In the genomic region with DNA sequence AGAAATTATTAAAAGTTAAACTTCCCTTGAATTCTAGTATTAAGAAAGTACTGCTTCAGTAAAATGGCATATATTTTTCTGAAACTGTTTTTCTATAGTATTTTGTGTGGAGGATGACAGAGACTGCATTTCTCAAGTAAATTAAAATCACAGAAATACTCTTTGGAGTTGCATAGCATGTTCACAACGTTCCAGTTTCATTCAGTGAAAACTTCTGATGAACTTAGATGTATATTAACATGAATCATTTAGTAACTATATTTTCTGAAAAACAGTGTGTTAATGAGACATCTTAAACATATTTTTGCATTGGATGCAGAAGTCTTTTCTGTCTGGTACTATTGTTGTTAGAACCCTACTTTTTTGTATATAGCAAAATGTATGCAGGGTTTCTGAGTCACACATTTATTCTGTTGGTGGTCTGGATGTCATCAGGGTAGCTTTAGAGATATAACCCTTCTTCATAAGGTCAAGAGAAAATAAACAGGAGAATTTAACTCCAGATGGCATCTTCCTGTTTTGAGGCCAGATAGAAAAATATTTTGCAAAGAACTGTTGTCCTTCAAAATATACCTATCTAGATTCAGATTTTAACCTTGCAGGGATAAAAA, we compare ENCODE assay signal across 8 cellular contexts. TPM values are rescaled to one million over a fixed set of nuclear protein-coding genes. Genes with fewer than 3 reads are reported as not detected.
DNase-seq lines count a peak whose midpoint lies in the region; ATAC-seq and TF ChIP-seq lines count a peak whose summit lies in the region.

No MANE protein-coding gene starts in this region.

- peaks cover 75% of the 10 kb centered on the region for H3K4me1 Mint-ChIP-seq in HFFc6 (ENCODE audit: low read depth)
- H3K4me1 Mint-ChIP-seq in activated T-helper 1 cell treated with anti-CD3 and anti-CD28 coated beads, Interleukin-12 subunit alpha, Interleukin-12 subunit beta, Interleukin-2, Interleukin-4 antibody, amounts not matched to agents 30 ng/mL and 10 ng/mL and 1 ng/mL, durations not matched to agents 14 hours and 24 hours and 36 hours (ENCODE audit: low read depth) = peaks cover 17% of the 10 kb centered on the region

- intact Hi-C loops in activated T-helper 1 cell treated with anti-CD3 and anti-CD28 coated beads, Interleukin-12 subunit alpha, Interleukin-12 subunit beta, Interleukin-2, Interleukin-4 antibody, amounts not matched to agents 30 ng/mL and 10 ng/mL and 1 ng/mL, durations not matched to agents 14 hours and 24 hours and 36 hours (cut with micrococcal nuclease) = loop anchor here (1.0 to 2.0 kb wide), 3 partner anchors 109 to 1392 kb away; partner anchors contain the start of gene WDR75
- intact Hi-C loops in psoas muscle (cut with DNase I) = loop anchor here (10.0 kb wide), 3 partner anchors 194 to 794 kb away; no protein-coding TSS in a partner anchor

- H3K36me3 Mint-ChIP-seq in HFFc6 (ENCODE audit: low read depth) = peaks cover 15% of the 10 kb centered on the region; the same call in 1 of the 2 replicates
- no peaks in the 10 kb centered on the region for H3K36me3 Mint-ChIP-seq in activated T-helper 1 cell treated with anti-CD3 and anti-CD28 coated beads, Interleukin-12 subunit alpha, Interleukin-12 subunit beta, Interleukin-2, Interleukin-4 antibody, amounts not matched to agents 30 ng/mL and 10 ng/mL and 1 ng/mL, durations not matched to agents 14 hours and 24 hours and 36 hours (ENCODE audit: low read depth)

- no peaks in the 10 kb centered on the region for H3K4me1 ChIP-seq in psoas muscle

- no peaks in the 10 kb centered on the region for H3K36me3 ChIP-seq in psoas muscle (ENCODE audit: insufficient read depth in 1 of 2, low read depth in 1 of 2)

- 9 to 14% (median 10%) methylated on average over 1 of the region's 1 CpG for WGBS in psoas muscle, 3 donors

- ATAC-seq in GM18868 (IDR thresholded peaks at IDR 0.05; ENCODE audit: unreplicated experiment) = peak; percentile 3
- ATAC-seq in psoas muscle = no peak
- no peak for ATAC-seq in HG03139 (IDR thresholded peaks at IDR 0.05; ENCODE audit: unreplicated experiment)

- H3K4me3 ChIP-seq in psoas muscle = peak overlapping the region; percentile 52

- H3K27me3 Mint-ChIP-seq in HFFc6 (ENCODE audit: insufficient read depth) = no peaks in the 10 kb centered on the region; the same call in 1 of the 2 replicates
- H3K27me3 Mint-ChIP-seq in activated T-helper 1 cell treated with anti-CD3 and anti-CD28 coated beads, Interleukin-12 subunit alpha, Interleukin-12 subunit beta, Interleukin-2, Interleukin-4 antibody, amounts not matched to agents 30 ng/mL and 10 ng/mL and 1 ng/mL, durations not matched to agents 14 hours and 24 hours and 36 hours (ENCODE audit: insufficient read depth) = peaks cover 2% of the 10 kb centered on the region

- TF ChIP-seq CTCF in HFFc6 (IDR thresholded peaks at IDR 0.05) (no peak), psoas muscle (IDR thresholded peaks at IDR 0.05) (no peak)

- H3K27me3 ChIP-seq in psoas muscle (ENCODE audit: insufficient read depth in 3 of 3, low read length in 2 of 3) = no peaks in the 10 kb centered on the region

- no peaks in the 10 kb centered on the region for H3K9me3 Mint-ChIP-seq in HFFc6
- no peaks in the 10 kb centered on the region for H3K9me3 Mint-ChIP-seq in activated T-helper 1 cell treated with anti-CD3 and anti-CD28 coated beads, Interleukin-12 subunit alpha, Interleukin-12 subunit beta, Interleukin-2, Interleukin-4 antibody, amounts not matched to agents 30 ng/mL and 10 ng/mL and 1 ng/mL, durations not matched to agents 14 hours and 24 hours and 36 hours

- peak overlapping the region; percentile 98 for H3K4me3 Mint-ChIP-seq in HFFc6
- no peak overlapping the region for H3K4me3 Mint-ChIP-seq in activated T-helper 1 cell treated with anti-CD3 and anti-CD28 coated beads, Interleukin-12 subunit alpha, Interleukin-12 subunit beta, Interleukin-2, Interleukin-4 antibody, amounts not matched to agents 30 ng/mL and 10 ng/mL and 1 ng/mL, durations not matched to agents 14 hours and 24 hours and 36 hours

- H3K27ac ChIP-seq in psoas muscle = peak overlapping the region; percentile 20

- peak overlapping the region; percentile 85 for H3K27ac Mint-ChIP-seq in HFFc6
- H3K27ac Mint-ChIP-seq in activated T-helper 1 cell treated with anti-CD3 and anti-CD28 coated beads, Interleukin-12 subunit alpha, Interleukin-12 subunit beta, Interleukin-2, Interleukin-4 antibody, amounts not matched to agents 30 ng/mL and 10 ng/mL and 1 ng/mL, durations not matched to agents 14 hours and 24 hours and 36 hours = peak overlapping the region; percentile 77

- no peak for DNase-seq in HFFc6
- DNase-seq in activated T-helper 1 cell treated with anti-CD3 and anti-CD28 coated beads, Interleukin-12 subunit alpha, Interleukin-12 subunit beta, Interleukin-2, Interleukin-4 antibody, amounts not matched to agents 30 ng/mL and 10 ng/mL and 1 ng/mL, durations not matched to agents 14 hours and 24 hours and 36 hours (ENCODE audit: low spot score) = no peak
- DNase-seq in psoas muscle = no peak
- DNase-seq in stimulated activated CD4-positive, alpha-beta T cell treated with anti-CD3 and anti-CD28 coated beads, Interleukin-1b, Interleukin-23, amount 100 ng/mL, for 48 hours = no peak
- no peak for DNase-seq in NCI-H1694 (lab: John Stamatoyannopoulos, UW)
- no peak for DNase-seq in NCI-H2029 treated with DMSO at 0.1 percent for 48 hours (lab: John Stamatoyannopoulos, UW)

- H3K9me3 ChIP-seq in psoas muscle = no peaks in the 10 kb centered on the region

RNA-seq across cellular contexts. Expression of gene COL3A1, which starts 5.1 kb away (rescaled TPM):
- total RNA-seq in HFFc6 (2021; fragmentation: NEBNext Ultra II Directional; extraction: Animal tissue kit (Norgen Biotek cat#: 25700)) = 100 to 1,000 TPM; 348 to 594 (median 356) TPM
- 0.13 TPM in 1 of 2 replicates, not detected in the other for total RNA-seq in activated T-helper 1 cell treated with anti-CD3 and anti-CD28 coated beads, Interleukin-12 subunit alpha, Interleukin-12 subunit beta, Interleukin-2, Interleukin-4 antibody, amounts not matched to agents 30 ng/mL and 10 ng/mL and 1 ng/mL, durations not matched to agents 14 hours and 24 hours and 36 hours
- 10 to 100 TPM; 17.9 to 73.1 (median 45.8) TPM for total RNA-seq in psoas muscle
- 10 to 100 TPM in 2 of 3 donors, 1 to 10 TPM in 1; 9.4 to 29.0 (median 11.2) TPM for polyA plus RNA-seq in psoas muscle

Comparison
In these comparisons a context has a peak if more than half of its experiments do, and no peak if none do; other contexts are left out.
1. RNA of gene COL3A1, which starts 5.1 kb away (total RNA-seq): 348 to 594 TPM in HFFc6 and 17.9 to 73.1 TPM in psoas muscle; 0.13 TPM in activated T-helper 1 cell treated with anti-CD3 and anti-CD28 coated beads, Interleukin-12 subunit alpha, Interleukin-12 subunit beta, Interleukin-2, Interleukin-4 antibody, amounts not matched to agents 30 ng/mL and 10 ng/mL and 1 ng/mL, durations not matched to agents 14 hours and 24 hours and 36 hours; every median in the first group is over 10 times any median in the second.